ENCODE assay signal across 8 cellular contexts in genomic region chr6:43308101-43308989, GRCh38. TPM values are rescaled to one million over a fixed set of nuclear protein-coding genes. Genes with fewer than 3 reads are reported as not detected.
DNase-seq lines count a peak whose midpoint lies in the region; ATAC-seq and TF ChIP-seq lines count a peak whose summit lies in the region.

TSS of gene CRIP3 (minus strand) at chr6:43308826. CDS start at chr6:43308792, 34 bp downstream.

- H3K9me3 ChIP-seq in fibroblast of lung (ENCODE audit: control insufficient read depth, insufficient read depth, low read depth, low read length) (no peaks in the 10 kb centered on the region), neuron (ENCODE audit: low read length) (no peaks in the 10 kb centered on the region), upper lobe of left lung (no peaks in the 10 kb centered on the region)

- H4K20me1 ChIP-seq in fibroblast of lung (ENCODE audit: control insufficient read depth, extremely low read depth, insufficient read depth, low read length) = no peaks in the 10 kb centered on the region

- H3K4me2 ChIP-seq in fibroblast of lung (ENCODE audit: extremely low read depth, insufficient read depth, low read length) = peak within 1 kb of the TSS; percentile 75

- WGBS in upper lobe of left lung, 2 donors = 3 to 7% methylated on average over 21 to 38 of the region's 39 CpGs

- no peak for TF ChIP-seq EP300 in upper lobe of left lung (IDR thresholded peaks at IDR 0.05)

- H3K4me3 ChIP-seq in fibroblast of lung (replicated peaks in 1 of 4; ENCODE audit: control extremely low read depth in 1 of 4, insufficient read depth in 1 of 4, low read depth in 3 of 4, low read length in 4 of 4) (peak within 1 kb of the TSS; percentile 9 to 37 (median 28)), neuron (ENCODE audit: low read length) (peak within 1 kb of the TSS; percentile 25), upper lobe of left lung (peak within 1 kb of the TSS in 3 of 4 donors; percentile 24 to 37 (median 31))

- H2AFZ ChIP-seq in fibroblast of lung (ENCODE audit: low read length) (peak within 1 kb of the TSS; percentile 39), neuron (ENCODE audit: low read depth, low read length) (peak within 1 kb of the TSS; percentile 64)

- H3K36me3 ChIP-seq in fibroblast of lung (ENCODE audit: control insufficient read depth, insufficient read depth, low read length) (no peaks in the 10 kb centered on the region), neuron (ENCODE audit: insufficient read depth, low read length) (no peaks in the 10 kb centered on the region), upper lobe of left lung (no peaks in the 10 kb centered on the region)

- H3K27ac ChIP-seq in fibroblast of lung (ENCODE audit: insufficient read depth, low read length) (no peak within 1 kb of the TSS), upper lobe of left lung (no peak within 1 kb of the TSS)

- H3K27me3 ChIP-seq in fibroblast of lung (ENCODE audit: control insufficient read depth, insufficient read depth, low read length) (peaks cover 15% of the 10 kb centered on the region), neuron (ENCODE audit: insufficient read depth, low read length) (peaks cover 37% of the 10 kb centered on the region), upper lobe of left lung (no peaks in the 10 kb centered on the region)

- no peak for TF ChIP-seq POLR2A in upper lobe of left lung (IDR thresholded peaks at IDR 0.05)

- peak; percentile 42 to 74 for ATAC-seq in upper lobe of left lung (ENCODE audit: low FRiP score in 2 of 2)

- H3K9ac ChIP-seq in fibroblast of lung (ENCODE audit: insufficient read depth, low read length) = no peak within 1 kb of the TSS

- DNase-seq in AG09319 (ENCODE audit: extremely low read depth, low read depth) (no peak), GM19238 (ENCODE audit: insufficient read length, low spot score) (peak; percentile 45), NCI-H187 (lab: John Stamatoyannopoulos, UW) (peak; percentile 10 to 51), fibroblast of lung (ENCODE audit: low read depth in 2 of 2) (peak; percentile 11 to 19), upper lobe of left lung (peak; percentile 62 to 86), hippocampal formation (lab: John Stamatoyannopoulos, UW) (no peak)
- peak; percentile 75 for DNase-seq in activated CD8-positive, alpha-beta memory T cell treated with anti-CD3 and anti-CD28 coated beads, Interleukin-2, amount 50 U/mL, for 48 hours

- TF ChIP-seq CTCF in AG09319 (IDR thresholded peaks at IDR 0.05; ENCODE audit: low read depth, low read length) (peak; percentile 7), fibroblast of lung (conservative IDR thresholded peaks at IDR 0.05 in 1 of 2, IDR thresholded peaks at IDR 0.05 in 1 of 2; ENCODE audit: low read depth in 1 of 2, low read length in 2 of 2) (peak in 1 of 2 donors; percentile 30), upper lobe of left lung (IDR thresholded peaks at IDR 0.05) (peak in 3 of 6 experiments; percentile 7 to 42 (median 24))

- H3K4me1 ChIP-seq in fibroblast of lung (ENCODE audit: control insufficient read depth, extremely low read depth, insufficient read depth, low read length) (peaks cover 2% of the 10 kb centered on the region), neuron (ENCODE audit: insufficient read depth, low read length) (no peaks in the 10 kb centered on the region), upper lobe of left lung (peaks cover 8 to 24% (median 16%) of the 10 kb centered on the region in 4 donors)

- no peaks in the 10 kb centered on the region for H3K79me2 ChIP-seq in fibroblast of lung (ENCODE audit: control insufficient read depth, insufficient read depth, low read length)

RNA-seq across cellular contexts. Expression of gene CRIP3, which starts in this region (rescaled TPM):
- total RNA-seq in fibroblast of lung (0.26 TPM in 1 of 2 replicates, not detected in the other), upper lobe of left lung (1 to 10 TPM in 1 of 6 donors, not detected in 5; 1.5 TPM)
- polyA plus RNA-seq in fibroblast of lung = not detected in 2 replicates
- polyA plus RNA-seq in fibroblast of lung (2012) = not detected in 2 replicates
- polyA minus RNA-seq in fibroblast of lung (ENCODE audit: low replicate concordance) = not detected in 2 replicates

Comparison
In these comparisons a context has a peak if more than half of its experiments do, and no peak if none do; other contexts are left out.
1. Peak in DNase-seq, H3K4me3 ChIP-seq and H3K4me2 ChIP-seq in fibroblast of lung; RNA of the gene not detected or under 1 TPM.
2. DNase-seq: peak in GM19238 (single experiment), NCI-H187 (2 of 2), activated CD8-positive, alpha-beta memory T cell treated with anti-CD3 and anti-CD28 coated beads, Interleukin-2, amount 50 U/mL, for 48 hours (single experiment) and upper lobe of left lung (2 of 2); none in AG09319 (single experiment) and hippocampal formation (0 of 2).
3. Peak in every context shown above with its lines, with median percentiles within 50 percentile points of each other: H3K4me3 ChIP-seq.